9 cellular contexts compared by ENCODE assay signal in genomic region chr16:77213542-77214108, GRCh38. TPM values are rescaled to one million over a fixed set of nuclear protein-coding genes. Genes with fewer than 3 reads are reported as not detected.
DNase-seq lines count a peak whose midpoint lies in the region; ATAC-seq and TF ChIP-seq lines count a peak whose summit lies in the region.
"Had no signal": no experiment of that assay in that cellular context is flagged by ENCODE, and none has a peak within 500 bp of the region (broad histone marks: within the 10 kb centered on the region; RNA-seq: fewer than 3 reads in every experiment).

No MANE protein-coding gene starts in this region.

- H3K27ac ChIP-seq in RWPE2 (ENCODE audit: poor library complexity, severe bottlenecking) = peak overlapping the region; percentile 77

- peak; percentile 20 for DNase-seq in NCI-H345 (lab: John Stamatoyannopoulos, UW)
- no peak for DNase-seq in NCI-H345 treated with DMSO at 0.1 percent for 48 hours (lab: John Stamatoyannopoulos, UW; ENCODE audit: unreplicated experiment)
- peak; percentile 93 for DNase-seq in RWPE2 (ENCODE audit: low spot score)
- peak; percentile 82 for DNase-seq in fibroblast of the aortic adventitia (ENCODE audit: low read depth)
- peak; percentile 81 for DNase-seq in skeletal muscle cell (ENCODE audit: low read depth)
- no peak for DNase-seq in SKM-1 treated with dmso at 0.1 percent for 144 hours (lab: John Stamatoyannopoulos, UW; ENCODE audit: unreplicated experiment)
- no peak for DNase-seq in NCI-H526 (lab: John Stamatoyannopoulos, UW)
- DNase-seq: DND-41 had no signal

- ATAC-seq in RWPE2 (ENCODE audit: low read depth) = peak; percentile 77
- ATAC-seq in GM21367 (IDR thresholded peaks at IDR 0.05; ENCODE audit: unreplicated experiment) = no peak

- TF ChIP-seq CTCF in RWPE2 (IDR thresholded peaks at IDR 0.05; ENCODE audit: poor library complexity, severe bottlenecking) (no peak), fibroblast of the aortic adventitia (IDR thresholded peaks at IDR 0.05; ENCODE audit: insufficient read depth, low read length) (no peak)

- H3K4me3 ChIP-seq in RWPE2 (ENCODE audit: severe bottlenecking) (no peak overlapping the region), fibroblast of the aortic adventitia (ENCODE audit: low read depth, low read length) (no peak overlapping the region), skeletal muscle cell (ENCODE audit: low read depth, low read length) (no peak overlapping the region)

- H3K27me3 ChIP-seq in RWPE2 (ENCODE audit: insufficient read depth, poor library complexity, severe bottlenecking) = no peaks in the 10 kb centered on the region

- H3K9me3 ChIP-seq in RWPE2 (ENCODE audit: severe bottlenecking) = no peaks in the 10 kb centered on the region

- peaks cover 12% of the 10 kb centered on the region for H3K4me1 ChIP-seq in RWPE2 (ENCODE audit: insufficient read depth, poor library complexity, severe bottlenecking)

- no peaks in the 10 kb centered on the region for H3K36me3 ChIP-seq in RWPE2 (ENCODE audit: low read depth)

RNA-seq across cellular contexts. Expression of gene SYCE1L, which starts 14.4 kb away (rescaled TPM):
- total RNA-seq in fibroblast of the aortic adventitia (ENCODE audit: low replicate concordance) = 0.09 and 1.6 TPM in 2 replicates

RNA-seq across cellular contexts. Expression of gene MON1B, which starts 22.6 kb away (rescaled TPM):
- total RNA-seq in fibroblast of the aortic adventitia (ENCODE audit: low replicate concordance) = 12.3 and 17.2 TPM in 2 replicates

Comparison
In these comparisons a context has a peak if more than half of its experiments do, and no peak if none do; other contexts are left out.
1. DNase-seq: peak in NCI-H345 (single experiment), RWPE2 (single experiment), fibroblast of the aortic adventitia (single experiment) and skeletal muscle cell (single experiment); none in NCI-H345 treated with DMSO at 0.1 percent for 48 hours (single experiment), SKM-1 treated with dmso at 0.1 percent for 144 hours (single experiment) and NCI-H526 (0 of 2).